31 cellular contexts compared by ENCODE assay signal in the genomic region with DNA sequence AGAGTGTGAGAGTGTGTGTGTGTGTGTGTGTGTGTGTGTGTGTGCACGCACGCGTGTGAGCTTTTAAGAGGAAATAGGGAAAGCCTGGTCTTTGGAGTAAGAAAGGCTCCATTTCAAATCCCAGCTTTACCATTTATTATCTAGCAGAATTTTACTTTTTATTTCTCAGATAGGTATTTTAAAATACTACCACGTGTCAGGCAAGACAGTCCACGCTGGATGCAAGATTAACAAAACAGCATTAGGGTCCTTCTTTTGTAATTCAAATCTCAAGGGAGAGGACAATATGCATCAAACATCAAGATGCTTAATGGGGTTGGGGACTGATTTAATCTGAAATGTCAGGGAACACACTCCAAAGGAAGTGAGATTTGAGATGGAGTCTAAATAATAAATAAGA.
A peak's percentile ranks its signal among the peaks of the same experiment; 100 is the strongest.
DNase-seq lines count a peak whose midpoint lies in the region; ATAC-seq, FAIRE-seq and TF ChIP-seq lines count a peak whose summit lies in the region.
"Had no signal": no experiment of that assay in that cellular context is flagged by ENCODE, and none has a peak within 500 bp of the region (broad histone marks: within the 10 kb centered on the region; RNA-seq: fewer than 3 reads in every experiment).

No MANE protein-coding gene starts in this region.

- no peaks in the 10 kb centered on the region for H3K79me2 ChIP-seq in HepG2 (ENCODE audit: insufficient read depth, low read length)

- intact Hi-C loops in HepG2 (cut with micrococcal nuclease; ENCODE audit: unreplicated experiment) (no loop called here), right lobe of liver (cut with DNase I) (no loop called here)

- TF ChIP-seq POLR2A in HepG2 (IDR thresholded peaks at IDR 0.05; ENCODE audit: insufficient read depth in 1 of 2, low read depth in 2 of 2, low read length in 2 of 2) (no peak), right lobe of liver (IDR thresholded peaks at IDR 0.05) (no peak)

- no peaks in the 10 kb centered on the region for H4K20me1 ChIP-seq in HepG2 (ENCODE audit: insufficient read depth, low read length)
- H4K20me1 ChIP-seq: BLaER1; BLaER1 treated with 17β-estradiol and CSF1 and Interleukin-3, amounts not matched to agents 10 nM and 100 nM had no signal

- TF ChIP-seq RAD21 in HepG2 (CRISPR knock-in tag; IDR thresholded peaks at IDR 0.05): no peak

- no peak for TF ChIP-seq EP300 in HepG2 (IDR thresholded peaks at IDR 0.05; ENCODE audit: low read depth in 2 of 2, low read length in 2 of 2)
- TF ChIP-seq EP300 in HepG2 (CRISPR knock-in tag; IDR thresholded peaks at IDR 0.05; ENCODE audit: borderline replicate concordance): no peak

- BruUV-seq in HepG2 (replicated peaks; lab: Mats Ljungman, UMichigan): no TSS peak

- no peak for DNase-seq in HepG2 (ENCODE audit: low spot score)
- DNase-seq in right lobe of liver: no peak
- peak; percentile 51 for DNase-seq in retina
- no peak for DNase-seq in foreskin melanocyte
- DNase-seq: 8988T; ACHN; AML-193; BE2C; C1 segment of cervical spinal cord; Caco-2; Calu3; CD4-positive, alpha-beta memory T cell; CD4-positive, alpha-beta T cell; CD4-positive, CD25-positive, alpha-beta regulatory T cell; CD8-positive, alpha-beta memory T cell; CD8-positive, alpha-beta T cell; COR-L47; DMS 273 treated with DMSO at 0.1 percent for 48 hours; DMS153; DMS53; DMS79; DMS79 treated with DMSO at 0.1 percent for 48 hours; DND-41; EL had no signal

- FAIRE-seq in HepG2 (lab: Jason Lieb, UNC): no peak
- FAIRE-seq: A204.1, A549, D721Med had no signal

- 53% methylated on average over 5 of the region's 5 CpGs for WGBS in HepG2 (ENCODE audit: low lambda C conversion rate)
- 52% methylated on average over 5 of the region's 5 CpGs for WGBS in right lobe of liver (ENCODE audit: insufficient coverage, low coverage, low lambda C conversion rate, missing lambda C conversion rate)

- no peaks in the 10 kb centered on the region for H3K36me3 ChIP-seq in HepG2 (replicated peaks in 1 of 2; ENCODE audit: control insufficient read depth in 1 of 2, insufficient read depth in 2 of 2, low read length in 2 of 2)
- no peaks in the 10 kb centered on the region for H3K36me3 ChIP-seq in right lobe of liver
- H3K36me3 ChIP-seq: BE2C; BLaER1; BLaER1 treated with 17β-estradiol and CSF1 and Interleukin-3, amounts not matched to agents 10 nM and 100 nM had no signal

- POLR2A ChIA-PET in HepG2 (lab: Yijun Ruan, JAX): no interaction called here

- CTCF ChIA-PET in HepG2 (lab: Yijun Ruan, JAX; ENCODE audit: low intra/inter-chr PET ratio, low total read pairs): no interaction called here

- H3K27me3 ChIP-seq in HepG2 (ENCODE audit: control insufficient read depth in 1 of 2, insufficient read depth in 2 of 2, low read length in 2 of 2) (no peaks in the 10 kb centered on the region), right lobe of liver (no peaks in the 10 kb centered on the region)
- H3K27me3 ChIP-seq: BE2C; BLaER1; BLaER1 treated with 17β-estradiol and CSF1 and Interleukin-3, amounts not matched to agents 10 nM and 100 nM had no signal

- TF ChIP-seq CTCF in HepG2 (CRISPR knock-in tag; IDR thresholded peaks at IDR 0.05) (no peak), right lobe of liver (IDR thresholded peaks at IDR 0.05) (no peak)

- no peak overlapping the region for H2AFZ ChIP-seq in HepG2 (ENCODE audit: low read length)

- H3K9ac ChIP-seq in HepG2 (ENCODE audit: insufficient read depth, low read depth, low read length): no peak overlapping the region
- H3K9ac ChIP-seq: BLaER1; BLaER1 treated with 17β-estradiol and CSF1 and Interleukin-3, amounts not matched to agents 10 nM and 100 nM had no signal

- H3K27ac ChIP-seq in HepG2 (ENCODE audit: extremely low read length, insufficient read depth, low read length) (no peak overlapping the region), right lobe of liver (no peak overlapping the region)
- H3K27ac ChIP-seq: 22Rv1; A549; BLaER1; BLaER1 treated with 17β-estradiol and CSF1 and Interleukin-3, amounts not matched to agents 10 nM and 100 nM; C4-2B had no signal

- in situ Hi-C loops in HepG2 (cut with HindIII; ENCODE audit: extremely low pct_ligation_motif_present, low pct_unique_long_range_greater_than_20kb): no loop called here

- no peak overlapping the region for H3K4me2 ChIP-seq in HepG2 (ENCODE audit: low read depth, low read length)
- H3K4me2 ChIP-seq: A549; BLaER1; BLaER1 treated with 17β-estradiol and CSF1 and Interleukin-3, amounts not matched to agents 10 nM and 100 nM had no signal

- H3K4me3 ChIP-seq in HepG2 (replicated peaks in 1 of 3; ENCODE audit: insufficient read depth in 1 of 3, low read depth in 2 of 3, low read length in 3 of 3) (no peak overlapping the region), right lobe of liver (no peak overlapping the region)
- H3K4me3 ChIP-seq: A549; BLaER1; BLaER1 treated with 17β-estradiol and CSF1 and Interleukin-3, amounts not matched to agents 10 nM and 100 nM had no signal

- no peaks in the 10 kb centered on the region for H3K4me1 ChIP-seq in HepG2 (ENCODE audit: insufficient read depth, low read length)
- H3K4me1 ChIP-seq in right lobe of liver: no peaks in the 10 kb centered on the region
- H3K4me1 ChIP-seq: A549; BE2C; BLaER1; BLaER1 treated with 17β-estradiol and CSF1 and Interleukin-3, amounts not matched to agents 10 nM and 100 nM; Caco-2 had no signal

- ATAC-seq in HepG2 (no peak), right lobe of liver (no peak)
- ATAC-seq: A549; CD8-positive, alpha-beta T cell had no signal

- H3K9me3 ChIP-seq in HepG2 (ENCODE audit: low read length) (no peaks in the 10 kb centered on the region), right lobe of liver (no peaks in the 10 kb centered on the region)
- H3K9me3 ChIP-seq: A549, BE2C, BLaER1, Caco-2 had no signal

TF ChIP-seq in HepG2, 621 proteins besides CTCF, POLR2A, EP300 and RAD21:
- TF ChIP-seq, protein P1, sequence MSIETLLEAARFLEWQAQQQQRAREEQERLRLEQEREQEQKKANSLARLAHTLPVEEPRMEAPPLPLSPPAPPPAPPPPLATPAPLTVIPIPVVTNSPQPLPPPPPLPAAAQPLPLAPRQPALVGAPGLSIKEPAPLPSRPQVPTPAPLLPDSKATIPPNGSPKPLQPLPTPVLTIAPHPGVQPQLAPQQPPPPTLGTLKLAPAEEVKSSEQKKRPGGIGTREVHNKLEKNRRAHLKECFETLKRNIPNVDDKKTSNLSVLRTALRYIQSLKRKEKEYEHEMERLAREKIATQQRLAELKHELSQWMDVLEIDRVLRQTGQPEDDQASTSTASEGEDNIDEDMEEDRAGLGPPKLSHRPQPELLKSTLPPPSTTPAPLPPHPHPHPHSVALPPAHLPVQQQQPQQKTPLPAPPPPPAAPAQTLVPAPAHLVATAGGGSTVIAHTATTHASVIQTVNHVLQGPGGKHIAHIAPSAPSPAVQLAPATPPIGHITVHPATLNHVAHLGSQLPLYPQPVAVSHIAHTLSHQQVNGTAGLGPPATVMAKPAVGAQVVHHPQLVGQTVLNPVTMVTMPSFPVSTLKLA (IDR thresholded peaks at IDR 0.05): peak; percentile 87
- TF ChIP-seq, protein P2, sequence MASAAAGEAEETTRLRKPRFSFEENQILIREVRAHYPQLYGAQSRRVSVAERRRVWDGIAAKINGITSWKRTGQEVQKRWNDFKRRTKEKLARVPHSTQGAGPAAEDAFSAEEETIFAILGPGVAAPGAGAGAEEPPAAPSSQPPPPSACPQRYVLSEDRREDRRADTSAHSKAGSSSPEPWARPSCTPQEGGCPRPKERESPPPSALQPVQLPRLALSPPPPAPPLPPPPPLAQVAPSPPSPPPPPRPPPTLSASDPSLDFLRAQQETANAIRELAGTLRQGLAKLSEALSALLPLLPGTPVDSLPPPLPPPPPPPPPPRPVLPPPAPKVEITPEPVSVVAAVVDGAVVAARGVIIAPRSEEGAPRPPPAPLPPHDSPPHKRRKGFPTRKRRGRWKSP (CRISPR knock-in tag; IDR thresholded peaks at IDR 0.05): no peak
- no peak for TF ChIP-seq DR1 (CRISPR knock-in tag; IDR thresholded peaks at IDR 0.05)
- TF ChIP-seq, protein P3, sequence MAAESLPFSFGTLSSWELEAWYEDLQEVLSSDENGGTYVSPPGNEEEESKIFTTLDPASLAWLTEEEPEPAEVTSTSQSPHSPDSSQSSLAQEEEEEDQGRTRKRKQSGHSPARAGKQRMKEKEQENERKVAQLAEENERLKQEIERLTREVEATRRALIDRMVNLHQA (CRISPR knock-in tag; IDR thresholded peaks at IDR 0.05): no peak
